Comparison of ENCODE assay signal across 20 cellular contexts in the genomic region with DNA sequence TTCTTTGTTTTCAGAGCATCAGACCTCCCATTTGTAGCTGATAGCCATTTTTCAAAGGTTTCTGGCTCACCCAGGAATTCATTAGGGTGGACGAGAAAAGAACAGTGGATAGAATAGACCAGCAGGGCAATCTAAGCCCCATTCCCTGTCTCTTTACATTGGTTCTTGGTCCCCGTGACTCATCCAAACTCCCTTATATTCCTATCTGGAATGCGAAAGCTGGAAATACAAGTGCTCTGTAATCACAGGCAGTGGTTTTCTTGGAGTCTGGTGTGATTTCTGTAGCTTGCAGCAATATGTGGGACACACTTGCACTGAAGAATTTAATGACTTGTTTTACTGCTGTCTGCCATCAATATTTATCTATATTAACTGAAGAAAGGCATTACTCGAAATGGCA.
DNase-seq lines count a peak whose midpoint lies in the region; ATAC-seq, FAIRE-seq and TF ChIP-seq lines count a peak whose summit lies in the region.
"Had no signal": no experiment of that assay in that cellular context is flagged by ENCODE, and none has a peak within 500 bp of the region (broad histone marks: within the 10 kb centered on the region; RNA-seq: fewer than 3 reads in every experiment).

No MANE protein-coding gene starts in this region.

- DNase-seq in EL (peak; percentile 11), RCC 7860 (ENCODE audit: low spot score) (peak; percentile 48), kidney tubule cell (ENCODE audit: low spot score) (peak; percentile 22), smooth muscle cell (lab: John Stamatoyannopoulos, UW; ENCODE audit: unreplicated experiment) (no peak), pons (ENCODE audit: low spot score) (no peak), SIG-M5 (lab: John Stamatoyannopoulos, UW) (no peak)
- DNase-seq: C1 segment of cervical spinal cord, DMS79, GDM1, NCI-H1417, NCI-H187, NCI-H2107, NCI-H510A treated with DMSO at 0.1 percent for 48 hours, NCI-H774, OCI-M1, SJCRH30 had no signal

- no peak overlapping the region for H3K9ac ChIP-seq in smooth muscle cell (ENCODE audit: low read depth)
- H3K9ac ChIP-seq: KMS-11 had no signal

- H3K27ac ChIP-seq in smooth muscle cell (ENCODE audit: low read depth): no peak overlapping the region
- H3K27ac ChIP-seq: KMS-11, SJCRH30 had no signal

- no peak overlapping the region for H3K4me3 ChIP-seq in smooth muscle cell
- H3K4me3 ChIP-seq: GM23338, SJCRH30 had no signal

- no peaks in the 10 kb centered on the region for H3K36me3 ChIP-seq in smooth muscle cell (ENCODE audit: low read depth)
- H3K36me3 ChIP-seq: SJCRH30 had no signal

- H2AFZ ChIP-seq in smooth muscle cell (ENCODE audit: low read depth): no peak overlapping the region
- H2AFZ ChIP-seq: GM23338 had no signal

- TF ChIP-seq CTCF in smooth muscle cell (IDR thresholded peaks at IDR 0.05; ENCODE audit: borderline replicate concordance, insufficient read depth, poor library complexity, severe bottlenecking): no peak

- H3K27me3 ChIP-seq in smooth muscle cell (ENCODE audit: low read depth): peaks cover 7% of the 10 kb centered on the region

- H4K20me1 ChIP-seq in smooth muscle cell (ENCODE audit: low read depth): no peaks in the 10 kb centered on the region

- WGBS in smooth muscle cell (ENCODE audit: low lambda C conversion rate): 14% methylated on average over 4 of the region's 4 CpGs

- H3K9me3 ChIP-seq in smooth muscle cell (replicated peaks; ENCODE audit: low read depth): no peaks in the 10 kb centered on the region
- H3K9me3 ChIP-seq: SJCRH30 had no signal

- peak; percentile 45 for FAIRE-seq in RCC 7860 (lab: Jason Lieb, UNC)
- FAIRE-seq: D721Med had no signal

- H3K79me2 ChIP-seq in smooth muscle cell (ENCODE audit: low read depth): no peaks in the 10 kb centered on the region

- no peaks in the 10 kb centered on the region for H3F3A ChIP-seq in smooth muscle cell (ENCODE audit: low read depth)

- peak overlapping the region; percentile 47 for H3K4me2 ChIP-seq in smooth muscle cell
- H3K4me2 ChIP-seq: GM23338, KMS-11 had no signal

- no peaks in the 10 kb centered on the region for H3K4me1 ChIP-seq in smooth muscle cell (ENCODE audit: low read depth)
- H3K4me1 ChIP-seq: SJCRH30 had no signal

- no peak for ATAC-seq in GM18907 (IDR thresholded peaks at IDR 0.05; ENCODE audit: unreplicated experiment)
- ATAC-seq: GM23338 had no signal

Comparison
In these comparisons a context has a peak if more than half of its experiments do, and no peak if none do; other contexts are left out.
1. DNase-seq: peak in EL (single experiment), RCC 7860 (single experiment) and kidney tubule cell (single experiment); none in smooth muscle cell (single experiment), pons (single experiment) and SIG-M5 (single experiment).